In the genomic region with DNA sequence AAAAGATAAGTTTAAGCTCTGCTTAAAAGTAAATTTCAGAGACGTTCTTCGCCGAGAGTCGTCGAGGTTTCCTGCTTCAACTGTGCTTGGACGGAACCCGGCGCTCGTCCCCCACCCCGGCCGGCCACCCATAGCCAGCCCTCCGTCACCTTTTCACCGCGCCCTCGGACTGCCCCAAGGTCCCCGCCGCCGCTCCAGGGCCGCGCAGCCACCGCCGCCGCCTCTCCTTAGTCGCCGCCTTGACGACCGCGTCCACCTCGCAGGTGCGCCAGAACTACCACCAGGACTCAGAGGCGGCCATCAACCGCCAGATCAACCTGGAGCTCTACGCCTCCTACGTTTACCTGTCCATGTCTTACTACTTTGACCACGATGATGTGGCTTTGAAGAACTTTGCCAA, we compare ENCODE assay signal across 28 cellular contexts.
"Had no signal": no experiment of that assay in that cellular context is flagged by ENCODE, and none has a peak within 500 bp of the region (broad histone marks: within the 10 kb centered on the region; RNA-seq: fewer than 3 reads in every experiment).

No MANE protein-coding gene starts in this region.

- DNase-seq: activated B cell treated with CpG ODN at 0.5 μM for 24 hours; activated CD4-positive, alpha-beta memory T cell treated with anti-CD3 and anti-CD28 coated beads for 36 hours; activated CD4-positive, alpha-beta T cell treated with anti-CD3 and anti-CD28 coated beads for 4 hours; activated CD4-positive, alpha-beta T cell treated with anti-CD3 and anti-CD28 coated beads, Interleukin-2, amount 10 ng/mL, durations not matched to agents 24 days and 14 days; activated CD4-positive, alpha-beta T cell treated with anti-CD3 and anti-CD28 coated beads, Interleukin-2, amount 50 U/mL, for 1 hour; activated CD4-positive, alpha-beta T cell treated with anti-CD3 and anti-CD28 coated beads, Interleukin-2, amount 50 U/mL, for 4 hours; activated CD4-positive, CD25-positive, alpha-beta regulatory T cell treated with anti-CD3 and anti-CD28 coated beads, Interleukin-2, amount 50 U/mL, for 72 hours; activated CD8-positive, alpha-beta memory T cell treated with anti-CD3 and anti-CD28 coated beads, Interleukin-2, amount 50 U/mL, for 4 hours; activated CD8-positive, alpha-beta T cell treated with anti-CD3 and anti-CD28 coated beads for 36 hours; activated effector memory CD4-positive, alpha-beta T cell treated with anti-CD3 and anti-CD28 coated beads, Interleukin-2, amount 50 U/mL, for 16 hours; activated naive CD4-positive, alpha-beta T cell; activated naive CD4-positive, alpha-beta T cell treated with anti-CD3 and anti-CD28 coated beads for 36 hours; activated naive CD4-positive, alpha-beta T cell treated with anti-CD3 and anti-CD28 coated beads, Interleukin-2, amount 50 U/mL, for 16 hours; activated naive CD8-positive, alpha-beta T cell treated with anti-CD3 and anti-CD28 coated beads for 36 hours; activated T-cell treated with anti-CD3 and anti-CD28 coated beads for 4 hours; activated T-cell treated with anti-CD3 and anti-CD28 coated beads, Interleukin-2, amount 50 U/mL, for 1 hour; activated T-cell treated with anti-CD3 and anti-CD28 coated beads, Interleukin-2, amount 50 U/mL, for 4 hours; activated T-cell treated with anti-CD3 and anti-CD28 coated beads, Interleukin-2, amount 50 U/mL, for 72 hours; adrenal gland; amniotic stem cell; aorta; body of pancreas; brain microvascular endothelial cell; central memory CD4-positive, alpha-beta T cell; SW 1271; T-helper 1 cell; T-helper 2 cell; T-helper 9 cell had no signal
